ENCODE assay signal across 19 cellular contexts in the genomic region with DNA sequence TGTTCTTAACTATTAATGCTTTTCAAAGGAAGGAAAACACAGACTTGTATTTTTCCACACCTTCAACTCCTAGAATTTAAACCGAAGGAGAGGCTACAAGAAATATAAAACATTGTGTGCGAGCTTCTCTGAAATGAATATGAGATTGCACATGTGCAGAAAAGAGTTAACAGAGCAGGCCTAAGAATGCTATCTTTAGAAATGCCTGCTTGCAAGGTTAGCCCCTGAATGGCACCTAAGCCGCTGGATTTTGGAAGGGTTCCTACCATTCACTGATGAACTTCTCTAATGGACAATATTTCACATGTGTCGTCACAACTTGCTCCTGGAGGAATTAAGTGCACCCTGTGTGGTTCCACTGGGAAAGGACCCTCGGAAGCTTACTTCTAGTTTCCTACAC.
"Had no signal": no experiment of that assay in that cellular context is flagged by ENCODE, and none has a peak within 500 bp of the region (broad histone marks: within the 10 kb centered on the region; RNA-seq: fewer than 3 reads in every experiment).

No MANE protein-coding gene starts in this region.

- H3K27ac ChIP-seq: HL-60, SJCRH30 had no signal

- H3K9me3 ChIP-seq: MG63, SJCRH30 had no signal

- H3K4me3 ChIP-seq: MG63, SJCRH30 had no signal

- H3K36me3 ChIP-seq: MG63, SJCRH30 had no signal

- H3K4me1 ChIP-seq: SJCRH30 had no signal

- DNase-seq: KBM-7, MG63, NCI-H1092 treated with DMSO at 0.1 percent for 48 hours, NCI-H1436, NCI-H187, NCI-H2029, NCI-H2081 treated with DMSO at 0.1 percent for 48 hours, NCI-H2171, NCI-H226, NCI-H446, NCI-H510A, NCI-H524 treated with DMSO at 0.1 percent for 48 hours, NCI-H69, NCI-H774, RPMI8226, SHP77 treated with DMSO at 0.1 percent for 48 hours, SJCRH30, SW 1271 had no signal

- H3K27me3 ChIP-seq: MG63, SJCRH30 had no signal
